8 cellular contexts compared by ENCODE assay signal in genomic region chr1:220271706-220272046, GRCh38.
A peak's percentile ranks its signal among the peaks of the same experiment; 100 is the strongest.
DNase-seq lines count a peak whose midpoint lies in the region; ATAC-seq lines count a peak whose summit lies in the region.

No MANE protein-coding gene starts in this region.

- H3K9me3 ChIP-seq in iPS-18c (ENCODE audit: control insufficient read depth, insufficient read depth, low read length), result no peaks in the 10 kb centered on the region

- peak overlapping the region; percentile 91 for H3K4me3 ChIP-seq in iPS-18c (ENCODE audit: insufficient read depth, low read depth, low read length)

- DNase-seq in DMS79 treated with DMSO at 0.1 percent for 48 hours (lab: John Stamatoyannopoulos, UW), result peak; percentile 42
- DNase-seq in DMS79 (lab: John Stamatoyannopoulos, UW), result no peak
- peak in 4 of 49 donors; percentile 11 to 36 (median 23) for DNase-seq in substantia nigra (lab: John Stamatoyannopoulos, UW)

- ATAC-seq in HG03354 (IDR thresholded peaks at IDR 0.05; ENCODE audit: poor library complexity, severe bottlenecking, unreplicated experiment) (peak; percentile 5), GM18858 (IDR thresholded peaks at IDR 0.05; ENCODE audit: unreplicated experiment) (no peak), HG03457 (IDR thresholded peaks at IDR 0.05; ENCODE audit: unreplicated experiment) (no peak)

- H3K27ac ChIP-seq in angular gyrus (ENCODE audit: low read depth, low read length) (peak overlapping the region; percentile 30), substantia nigra (ENCODE audit: low read depth, low read length, poor library complexity, severe bottlenecking) (peak overlapping the region; percentile 66)
